9 cellular contexts compared by ENCODE assay signal in the genomic region with DNA sequence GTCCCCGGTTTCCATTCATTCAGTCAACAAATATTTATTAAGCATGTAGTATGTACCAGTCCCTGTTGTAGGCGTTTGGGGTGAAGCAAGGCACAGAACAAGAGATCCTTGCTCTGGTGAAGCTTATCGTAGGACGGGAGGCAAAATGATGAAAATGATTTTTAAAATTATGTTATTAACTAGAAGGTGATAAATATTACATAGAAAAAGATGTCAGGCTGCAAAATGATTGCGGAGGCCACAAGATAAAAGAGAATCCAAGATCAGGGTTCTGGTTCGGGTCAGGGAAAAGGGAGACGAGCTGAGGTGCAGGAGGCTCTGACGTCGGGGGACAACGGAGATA. TPM values are rescaled to one million over a fixed set of nuclear protein-coding genes. Genes with fewer than 3 reads are reported as not detected.
DNase-seq lines count a peak whose midpoint lies in the region; ATAC-seq and TF ChIP-seq lines count a peak whose summit lies in the region.
"Had no signal": no experiment of that assay in that cellular context is flagged by ENCODE, and none has a peak within 500 bp of the region (broad histone marks: within the 10 kb centered on the region; RNA-seq: fewer than 3 reads in every experiment).

No MANE protein-coding gene starts in this region.

- H3K4me3 ChIP-seq in GM06990 (replicated peaks; ENCODE audit: low read depth, low read length) (peak overlapping the region; percentile 70), RWPE2 (ENCODE audit: severe bottlenecking) (peak overlapping the region; percentile 40), fibroblast of lung (replicated peaks in 1 of 4; ENCODE audit: control extremely low read depth in 1 of 4, insufficient read depth in 1 of 4, low read depth in 3 of 4, low read length in 4 of 4) (peak overlapping the region; percentile 34 to 63 (median 54)), psoas muscle (peak overlapping the region; percentile 73)

- TF ChIP-seq CTCF in GM06990 (IDR thresholded peaks at IDR 0.05; ENCODE audit: insufficient read depth, low read length, poor library complexity, severe bottlenecking): no peak
- TF ChIP-seq CTCF in RWPE2 (IDR thresholded peaks at IDR 0.05; ENCODE audit: poor library complexity, severe bottlenecking): no peak
- TF ChIP-seq CTCF in fibroblast of lung (conservative IDR thresholded peaks at IDR 0.05 in 1 of 2, IDR thresholded peaks at IDR 0.05 in 1 of 2; ENCODE audit: low read depth in 1 of 2, low read length in 2 of 2): no peak
- TF ChIP-seq CTCF in psoas muscle (IDR thresholded peaks at IDR 0.05): no peak

- no peak for DNase-seq in GM06990 (ENCODE audit: extremely low read depth, insufficient read length)
- DNase-seq in RWPE2 (ENCODE audit: low spot score): no peak
- no peak for DNase-seq in fibroblast of lung (ENCODE audit: low read depth in 2 of 2)
- DNase-seq in psoas muscle: no peak
- DNase-seq: GOT3 had no signal

- peaks cover 34% of the 10 kb centered on the region for H3K4me1 ChIP-seq in RWPE2 (ENCODE audit: insufficient read depth, poor library complexity, severe bottlenecking)
- peaks cover 2% of the 10 kb centered on the region for H3K4me1 ChIP-seq in fibroblast of lung (ENCODE audit: control insufficient read depth, extremely low read depth, insufficient read depth, low read length)
- H3K4me1 ChIP-seq in psoas muscle: peaks cover 7% of the 10 kb centered on the region

- peak overlapping the region; percentile 66 for H2AFZ ChIP-seq in fibroblast of lung (ENCODE audit: low read length)

- H3K27me3 ChIP-seq in GM06990 (replicated peaks; ENCODE audit: control insufficient read depth, insufficient read depth, low read length) (no peaks in the 10 kb centered on the region), RWPE2 (ENCODE audit: insufficient read depth, poor library complexity, severe bottlenecking) (no peaks in the 10 kb centered on the region), fibroblast of lung (ENCODE audit: control insufficient read depth, insufficient read depth, low read length) (no peaks in the 10 kb centered on the region), psoas muscle (ENCODE audit: insufficient read depth in 3 of 3, low read length in 2 of 3) (peaks cover 0 to 32% (median 6%) of the 10 kb centered on the region in 3 donors)

- no peaks in the 10 kb centered on the region for H3K79me2 ChIP-seq in fibroblast of lung (ENCODE audit: control insufficient read depth, insufficient read depth, low read length)

- H3K4me2 ChIP-seq in fibroblast of lung (ENCODE audit: extremely low read depth, insufficient read depth, low read length): peak overlapping the region; percentile 91

- H3K36me3 ChIP-seq in GM06990 (ENCODE audit: control insufficient read depth, insufficient read depth, low read length) (no peaks in the 10 kb centered on the region), RWPE2 (ENCODE audit: low read depth) (no peaks in the 10 kb centered on the region), fibroblast of lung (ENCODE audit: control insufficient read depth, insufficient read depth, low read length) (no peaks in the 10 kb centered on the region), psoas muscle (ENCODE audit: insufficient read depth in 1 of 2, low read depth in 1 of 2) (no peaks in the 10 kb centered on the region)

- intact Hi-C loops in psoas muscle (cut with DNase I): no loop called here

- H3K9me3 ChIP-seq in RWPE2 (ENCODE audit: severe bottlenecking) (no peaks in the 10 kb centered on the region), fibroblast of lung (ENCODE audit: control insufficient read depth, insufficient read depth, low read depth, low read length) (no peaks in the 10 kb centered on the region), psoas muscle (no peaks in the 10 kb centered on the region)

- no peak overlapping the region for H3K9ac ChIP-seq in fibroblast of lung (ENCODE audit: insufficient read depth, low read length)

- H4K20me1 ChIP-seq in fibroblast of lung (ENCODE audit: control insufficient read depth, extremely low read depth, insufficient read depth, low read length): no peaks in the 10 kb centered on the region

- 8 to 11% (median 10%) methylated on average over 10 of the region's 10 CpGs for WGBS in psoas muscle, 3 donors

- H3K27ac ChIP-seq in RWPE2 (ENCODE audit: poor library complexity, severe bottlenecking): peak overlapping the region; percentile 97
- no peak overlapping the region for H3K27ac ChIP-seq in fibroblast of lung (ENCODE audit: insufficient read depth, low read length)
- no peak overlapping the region for H3K27ac ChIP-seq in psoas muscle

- ATAC-seq in RWPE2 (ENCODE audit: low read depth) (no peak), psoas muscle (no peak), HG02678 (IDR thresholded peaks at IDR 0.05; ENCODE audit: unreplicated experiment) (no peak), HG02610 (IDR thresholded peaks at IDR 0.05; ENCODE audit: unreplicated experiment) (no peak), HG03045 (IDR thresholded peaks at IDR 0.05; ENCODE audit: unreplicated experiment) (no peak), HG03565 (IDR thresholded peaks at IDR 0.05; ENCODE audit: unreplicated experiment) (no peak)

RNA-seq across cellular contexts. Expression of gene CGN, which starts 0.6 kb away (rescaled TPM):
- total RNA-seq in fibroblast of lung (under 0.01 and 0.17 TPM in 2 replicates), psoas muscle (under 1 TPM in 2 of 4 donors, not detected in 2; 0.10 to 0.21 TPM)
- polyA plus RNA-seq in fibroblast of lung (0.17 and 0.21 TPM in 2 replicates), psoas muscle (under 1 TPM; 0.03 to 0.12 (median 0.05) TPM)
- polyA plus RNA-seq in fibroblast of lung (2012): 0.21 and 0.36 TPM in 2 replicates
- polyA minus RNA-seq in fibroblast of lung (ENCODE audit: low replicate concordance): not detected in 2 replicates

RNA-seq across cellular contexts. Expression of gene TUFT1, which starts 29.5 kb away (rescaled TPM):
- total RNA-seq in fibroblast of lung (6.9 and 18.2 TPM in 2 replicates), psoas muscle (1 to 10 TPM in 3 of 4 donors, under 1 TPM in 1; 0.97 to 5.3 (median 1.7) TPM)
- polyA plus RNA-seq in fibroblast of lung (16.7 and 24.7 TPM in 2 replicates), psoas muscle (1 to 10 TPM in 2 of 3 donors, under 1 TPM in 1; 0.86 to 3.0 (median 1.1) TPM)
- 12.6 and 18.4 TPM in 2 replicates for polyA plus RNA-seq in fibroblast of lung (2012)
- polyA minus RNA-seq in fibroblast of lung (ENCODE audit: low replicate concordance): 11.2 and 12.0 TPM in 2 replicates

RNA-seq across cellular contexts. Expression of gene POGZ, which starts 51.3 kb away (rescaled TPM):
- total RNA-seq in fibroblast of lung (12.3 and 21.6 TPM in 2 replicates), psoas muscle (10 to 100 TPM; 26.5 to 45.1 (median 41.8) TPM)
- polyA plus RNA-seq in fibroblast of lung (24.7 and 27.6 TPM in 2 replicates), psoas muscle (10 to 100 TPM in 1 of 3 donors, 1 to 10 TPM in 2; 6.7 to 13.8 (median 8.5) TPM)
- polyA plus RNA-seq in fibroblast of lung (2012): 13.9 and 19.3 TPM in 2 replicates
- 45.5 and 64.6 TPM in 2 replicates for polyA minus RNA-seq in fibroblast of lung (ENCODE audit: low replicate concordance)
